ENCODE assay signal across 15 cellular contexts in the genomic region with DNA sequence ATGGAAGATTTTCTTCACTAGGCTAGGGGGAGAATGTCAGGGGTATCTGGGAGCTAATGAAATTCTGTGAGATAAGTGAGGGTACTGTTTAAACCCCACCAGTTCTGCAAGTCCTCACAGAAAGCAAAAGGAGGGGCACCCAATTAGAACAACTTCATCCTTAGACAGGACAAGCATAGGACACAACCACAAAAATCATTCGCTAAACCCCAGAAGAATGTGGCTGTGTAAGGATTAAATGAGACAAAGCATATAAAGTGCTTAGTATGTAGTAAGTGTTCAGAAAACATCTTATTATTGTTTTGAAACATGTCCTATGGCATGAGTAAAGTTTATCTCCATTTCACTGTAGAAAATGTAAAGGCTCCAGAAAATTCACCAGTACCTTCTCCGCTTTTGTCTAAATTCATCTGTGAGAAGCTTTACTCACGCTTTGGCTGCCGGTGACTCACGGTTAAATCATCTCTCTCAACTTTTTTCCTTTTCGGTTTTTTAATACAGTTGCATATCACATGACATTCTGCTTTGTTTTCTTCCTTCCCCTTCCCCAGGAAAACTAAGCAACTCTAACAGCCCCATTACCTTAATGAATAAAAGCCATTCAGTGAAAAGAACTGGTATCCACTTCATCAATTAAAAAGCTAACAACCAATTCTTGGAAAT. TPM values are rescaled to one million over a fixed set of nuclear protein-coding genes. Genes with fewer than 3 reads are reported as not detected.
DNase-seq lines count a peak whose midpoint lies in the region; ATAC-seq, FAIRE-seq and TF ChIP-seq lines count a peak whose summit lies in the region.
"Had no signal": no experiment of that assay in that cellular context is flagged by ENCODE, and none has a peak within 500 bp of the region (broad histone marks: within the 10 kb centered on the region; RNA-seq: fewer than 3 reads in every experiment).

No MANE protein-coding gene starts in this region.

- DNase-seq in AG09309 (ENCODE audit: low read depth) = peak; percentile 10
- peak; percentile 69 for DNase-seq in IMR-90
- DNase-seq in bronchial epithelial cell (ENCODE audit: low read depth) = peak; percentile 79
- peak; percentile 30 for DNase-seq in mesendoderm
- no peak for DNase-seq in naive thymus-derived CD8-positive, alpha-beta T cell
- no peak for DNase-seq in activated CD8-positive, alpha-beta memory T cell treated with anti-CD3 and anti-CD28 coated beads, Interleukin-2, amount 50 U/mL, for 48 hours
- DNase-seq: activated T-cell treated with anti-CD3 and anti-CD28 coated beads, Interleukin-2, amount 50 U/mL, for 48 hours; glutamatergic neuron; NK-92 treated with Interleukin-12 subunit alpha and Interleukin-12 subunit beta, amount 100 ng/mL, for 24 hours; stimulated activated CD4-positive, alpha-beta T cell treated with anti-CD3 and anti-CD28 coated beads, Interleukin-15, amount 100 ng/mL, for 24 hours had no signal

- H3K9me1 ChIP-seq in IMR-90 (ENCODE audit: insufficient read depth, low read length) = no peaks in the 10 kb centered on the region

- H3K4me1 ChIP-seq in IMR-90 (ENCODE audit: control insufficient read depth, insufficient read depth, low read length) (no peaks in the 10 kb centered on the region), mesendoderm (ENCODE audit: control insufficient read depth, low read depth, low read length) (no peaks in the 10 kb centered on the region)

- no peak overlapping the region for H2BK20ac ChIP-seq in IMR-90 (ENCODE audit: low read depth, low read length)

- H2BK5ac ChIP-seq in IMR-90 (ENCODE audit: low read depth, low read length, poor library complexity, severe bottlenecking) = no peak overlapping the region
- H2BK5ac ChIP-seq in mesendoderm (ENCODE audit: low read length) = no peak overlapping the region

- H3K4me1 Mint-ChIP-seq in naive thymus-derived CD8-positive, alpha-beta T cell = no peaks in the 10 kb centered on the region
- H3K4me1 Mint-ChIP-seq: central memory CD8-positive, alpha-beta T cell had no signal

- in situ Hi-C loops in IMR-90 (cut with MboI; ENCODE audit: low sequenced_read_pairs) = no loop called here

- 60% methylated on average over 1 of the region's 6 CpGs; no CpG with 5 or more reads in 1 of the 2 experiments for WGBS in IMR-90 (ENCODE audit: extremely low coverage in 2 of 2, insufficient read length in 1 of 2), 2 experiments
- WGBS in mesendoderm (ENCODE audit: extremely low coverage, insufficient coverage, low lambda C conversion rate) = no CpG with 5 or more reads among the region's 6 CpGs

- H3K23ac ChIP-seq in IMR-90 (ENCODE audit: low read depth, low read length) = no peak overlapping the region
- no peak overlapping the region for H3K23ac ChIP-seq in mesendoderm (ENCODE audit: low read length)

- no peak overlapping the region for H4K91ac ChIP-seq in IMR-90 (ENCODE audit: insufficient read depth, low read depth, low read length)

- H3K9me3 Mint-ChIP-seq in naive thymus-derived CD8-positive, alpha-beta T cell = no peaks in the 10 kb centered on the region
- H3K9me3 Mint-ChIP-seq: central memory CD8-positive, alpha-beta T cell; stimulated activated effector memory CD8-positive, alpha-beta T cell treated with anti-CD3 and anti-CD28 coated beads, Interleukin-12 subunit alpha, Interleukin-12 subunit beta, amount 100 ng/mL, for 72 hours had no signal

- H3K79me2 ChIP-seq in mesendoderm (ENCODE audit: control insufficient read depth, insufficient read depth, low read length) = no peaks in the 10 kb centered on the region

- H3K18ac ChIP-seq in IMR-90 (ENCODE audit: low read depth, low read length) (no peak overlapping the region), mesendoderm (ENCODE audit: low read length) (no peak overlapping the region)

- H3K36me3 ChIP-seq in IMR-90 (ENCODE audit: control insufficient read depth, insufficient read depth, low read length) (no peaks in the 10 kb centered on the region), bronchial epithelial cell (ENCODE audit: control insufficient read depth, insufficient read depth, low read length) (no peaks in the 10 kb centered on the region), mesendoderm (ENCODE audit: control insufficient read depth, insufficient read depth, low read length) (no peaks in the 10 kb centered on the region)

- H3K56ac ChIP-seq in IMR-90 (ENCODE audit: extremely low read depth, insufficient read depth, low read length) (no peak overlapping the region), mesendoderm (ENCODE audit: low read length) (no peak overlapping the region)

- no peaks in the 10 kb centered on the region for H3K36me3 Mint-ChIP-seq in naive thymus-derived CD8-positive, alpha-beta T cell
- H3K36me3 Mint-ChIP-seq: stimulated activated effector memory CD8-positive, alpha-beta T cell treated with anti-CD3 and anti-CD28 coated beads, Interleukin-12 subunit alpha, Interleukin-12 subunit beta, amount 100 ng/mL, for 72 hours had no signal

- no peaks in the 10 kb centered on the region for H3K79me1 ChIP-seq in IMR-90 (ENCODE audit: low read depth in 1 of 2, low read length in 2 of 2)
- no peaks in the 10 kb centered on the region for H3K79me1 ChIP-seq in mesendoderm (ENCODE audit: low read length)

- no TSS peak for BruUV-seq in IMR-90 (replicated peaks; lab: Mats Ljungman, UMichigan)

- ATAC-seq in IMR-90 (ENCODE audit: low read depth) = peak; percentile 82
- ATAC-seq in GM18517 (IDR thresholded peaks at IDR 0.05; ENCODE audit: unreplicated experiment) = no peak
- no peak for ATAC-seq in HG02610 (IDR thresholded peaks at IDR 0.05; ENCODE audit: unreplicated experiment)
- no peak for ATAC-seq in naive thymus-derived CD8-positive, alpha-beta T cell
- ATAC-seq: GM12878; stimulated activated effector memory CD8-positive, alpha-beta T cell treated with anti-CD3 and anti-CD28 coated beads, Interleukin-12 subunit alpha, Interleukin-12 subunit beta, amount 100 ng/mL, for 72 hours had no signal

- no peak overlapping the region for H4K5ac ChIP-seq in IMR-90 (ENCODE audit: low read depth, low read length)
- no peak overlapping the region for H4K5ac ChIP-seq in mesendoderm (ENCODE audit: low read length)

- H3K27ac ChIP-seq in IMR-90 (ENCODE audit: insufficient read depth, low read length) (no peak overlapping the region), mesendoderm (ENCODE audit: low read depth, low read length) (no peak overlapping the region)

- H2AFZ ChIP-seq in IMR-90 (replicated peaks; ENCODE audit: low read length, poor library complexity) = no peak overlapping the region

- no peak for FAIRE-seq in bronchial epithelial cell (lab: Jason Lieb, UNC)
- FAIRE-seq: GM12878 had no signal

- H4K20me1 ChIP-seq in IMR-90 (ENCODE audit: insufficient read depth, low read length) = no peaks in the 10 kb centered on the region

- H3K4me3 ChIP-seq in AG09309 (ENCODE audit: control insufficient read depth, low read depth, low read length) (no peak overlapping the region), IMR-90 (ENCODE audit: insufficient read depth, low read depth, low read length) (no peak overlapping the region), bronchial epithelial cell (ENCODE audit: low read depth, low read length) (no peak overlapping the region), mesendoderm (ENCODE audit: low read length) (no peak overlapping the region)
- H3K4me3 ChIP-seq: GM12878 had no signal

- POLR2A ChIA-PET in IMR-90 (lab: Charles Lee; ENCODE audit: unreplicated experiment) = no interaction called here
- POLR2A ChIA-PET in naive thymus-derived CD8-positive, alpha-beta T cell (lab: Charles Lee) = no interaction called here

- H2BK120ac ChIP-seq in IMR-90 (ENCODE audit: low read depth, low read length) = no peak overlapping the region
- H2BK120ac ChIP-seq in mesendoderm (ENCODE audit: low read depth, low read length) = no peak overlapping the region

- H3K4me3 Mint-ChIP-seq in naive thymus-derived CD8-positive, alpha-beta T cell = no peak overlapping the region
- H3K4me3 Mint-ChIP-seq: central memory CD8-positive, alpha-beta T cell; stimulated activated effector memory CD8-positive, alpha-beta T cell treated with anti-CD3 and anti-CD28 coated beads, Interleukin-12 subunit alpha, Interleukin-12 subunit beta, amount 100 ng/mL, for 72 hours had no signal

- dilution Hi-C loops in IMR-90 (cut with HindIII; ENCODE audit: low sequenced_read_pairs, unreplicated experiment) = no loop called here

- no peak overlapping the region for H2BK15ac ChIP-seq in IMR-90 (ENCODE audit: low read depth, low read length)
- no peak overlapping the region for H2BK15ac ChIP-seq in mesendoderm (replicated peaks; ENCODE audit: low read depth)

- no peak overlapping the region for H3K27ac Mint-ChIP-seq in naive thymus-derived CD8-positive, alpha-beta T cell
- H3K27ac Mint-ChIP-seq: stimulated activated effector memory CD8-positive, alpha-beta T cell treated with anti-CD3 and anti-CD28 coated beads, Interleukin-12 subunit alpha, Interleukin-12 subunit beta, amount 100 ng/mL, for 72 hours had no signal

- no peak overlapping the region for H2AK9ac ChIP-seq in IMR-90 (replicated peaks; ENCODE audit: low read depth, low read length, poor library complexity)

- H3K9me3 ChIP-seq in IMR-90 (ENCODE audit: control insufficient read depth, insufficient read depth, low read length) = no peaks in the 10 kb centered on the region

- H3K14ac ChIP-seq in IMR-90 (replicated peaks; ENCODE audit: low read depth, low read length) = 0 out of 2 replicates have a peak overlapping the region, but pooled peaks have one; percentile 14

- H3K27me3 Mint-ChIP-seq in naive thymus-derived CD8-positive, alpha-beta T cell = peaks cover 0 to 4% (median 2%) of the 10 kb centered on the region in 5 donors

- H3K4me2 ChIP-seq in IMR-90 (ENCODE audit: low read depth, low read length) (no peak overlapping the region), mesendoderm (ENCODE audit: low read length) (no peak overlapping the region)

- H3K9ac ChIP-seq in IMR-90 (ENCODE audit: low read depth, low read length) (no peak overlapping the region), mesendoderm (ENCODE audit: low read length) (no peak overlapping the region)

- H3K27me3 ChIP-seq in IMR-90 (ENCODE audit: control insufficient read depth, insufficient read depth, low read length) (peaks cover 3% of the 10 kb centered on the region), bronchial epithelial cell (ENCODE audit: control insufficient read depth, insufficient read depth, low read length) (no peaks in the 10 kb centered on the region), mesendoderm (ENCODE audit: insufficient read depth, low read length, poor library complexity) (no peaks in the 10 kb centered on the region)

- no peak for TF ChIP-seq POLR2A in IMR-90 (IDR thresholded peaks at IDR 0.05; ENCODE audit: low read depth, low read length)

- intact Hi-C loops in IMR-90 (cut with micrococcal nuclease) = no loop called here

- TF ChIP-seq RAD21 in IMR-90 (IDR thresholded peaks at IDR 0.05; ENCODE audit: low read length) = no peak

- H2AK5ac ChIP-seq in IMR-90 (ENCODE audit: low read depth, low read length) (no peak overlapping the region), mesendoderm (ENCODE audit: low read length) (no peak overlapping the region)

- no peak overlapping the region for H4K8ac ChIP-seq in IMR-90 (ENCODE audit: low read depth in 2 of 2, low read length in 2 of 2)
- H4K8ac ChIP-seq in mesendoderm (ENCODE audit: low read depth, low read length) = no peak overlapping the region

- TF ChIP-seq CTCF in AG09309 (IDR thresholded peaks at IDR 0.05; ENCODE audit: control insufficient read depth, insufficient read depth, low read depth, low read length, missing control alignments) = no peak
- no peak for TF ChIP-seq CTCF in IMR-90 (conservative IDR thresholded peaks at IDR 0.05; ENCODE audit: low read depth, low read length)
- no peak for TF ChIP-seq CTCF in bronchial epithelial cell (IDR thresholded peaks at IDR 0.05; ENCODE audit: insufficient read depth, low read length, severe bottlenecking)

- H3K4ac ChIP-seq in IMR-90 (ENCODE audit: low read depth, low read length) (no peak overlapping the region), mesendoderm (ENCODE audit: low read depth, low read length) (no peak overlapping the region)

- CTCF ChIA-PET in IMR-90 (lab: Yijun Ruan, JAX) = interaction anchor here (0.6 to 0.9 kb wide), 2 partner anchors 10 to 79 kb away, joined by 3 read pairs; no protein-coding TSS in a partner anchor

RNA-seq across cellular contexts. Expression of a gene that starts 1.7 kb away (rescaled TPM):
- total RNA-seq in IMR-90 (2012; rRNA removed) (not detected in 2 replicates), bronchial epithelial cell (not detected in 2 replicates)
- polyA plus RNA-seq in IMR-90 (2012; rRNA removed) = not detected in 2 replicates
- not detected in 2 replicates for polyA plus RNA-seq in IMR-90 (2012; cell fraction: cytosol; rRNA removed)
- not detected in 2 replicates for polyA plus RNA-seq in IMR-90 (2012; cell fraction: nucleus; rRNA removed; ENCODE audit: low replicate concordance)
- not detected for polyA plus RNA-seq in mesendoderm (2013, experiment 1 of 2)
- not detected for polyA plus RNA-seq in mesendoderm (2013, experiment 2 of 2)
- not detected for total RNA-seq in naive thymus-derived CD8-positive, alpha-beta T cell
- not detected for polyA plus RNA-seq in naive thymus-derived CD8-positive, alpha-beta T cell
- total RNA-seq: GM12878 had no signal
- polyA plus RNA-seq: GM12878 had no signal

Comparison
In these comparisons a context has a peak if more than half of its experiments do, and no peak if none do; other contexts are left out.
1. DNase-seq: peak in AG09309 (single experiment), IMR-90 (single experiment), bronchial epithelial cell (single experiment) and mesendoderm (single experiment); none in naive thymus-derived CD8-positive, alpha-beta T cell (0 of 10) and activated CD8-positive, alpha-beta memory T cell treated with anti-CD3 and anti-CD28 coated beads, Interleukin-2, amount 50 U/mL, for 48 hours (single experiment).